In the genomic region with DNA sequence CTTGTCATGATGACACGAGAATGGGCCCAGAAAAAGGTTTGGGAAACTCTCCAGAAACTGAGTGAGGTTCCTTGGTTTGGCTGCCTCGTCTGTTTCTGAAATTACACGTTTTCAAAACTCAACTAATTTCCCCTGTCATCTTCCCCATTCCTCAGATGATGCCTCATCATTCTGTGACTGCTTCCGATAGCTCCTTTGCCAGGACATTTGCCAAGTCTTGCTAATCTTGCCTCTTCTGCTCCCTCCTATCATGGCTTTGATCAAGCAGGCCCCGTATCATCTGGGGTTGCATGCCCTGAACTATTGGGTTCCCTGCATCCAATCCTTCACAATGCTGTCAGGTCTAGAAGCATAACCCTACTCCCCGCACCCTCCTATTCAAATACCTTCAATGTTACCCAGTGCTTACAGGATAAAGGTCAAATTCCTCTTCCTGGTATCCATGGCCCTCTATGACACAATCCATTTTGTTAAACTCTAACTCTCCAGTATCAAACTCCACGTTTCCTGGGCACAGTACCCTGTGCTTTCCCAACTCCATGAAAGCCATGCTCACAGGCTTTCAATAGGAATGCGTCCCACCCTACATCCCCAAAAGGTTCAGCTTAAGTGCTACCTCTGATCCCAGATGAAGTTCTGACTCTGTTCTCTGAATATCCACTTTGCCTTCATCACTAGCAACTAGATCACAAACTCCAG, we compare ENCODE assay signal across 10 cellular contexts. TPM values are rescaled to one million over a fixed set of nuclear protein-coding genes. Genes with fewer than 3 reads are reported as not detected.
A peak's percentile ranks its signal among the peaks of the same experiment; 100 is the strongest.
DNase-seq lines count a peak whose midpoint lies in the region; ATAC-seq, FAIRE-seq and TF ChIP-seq lines count a peak whose summit lies in the region.
"Had no signal": no experiment of that assay in that cellular context is flagged by ENCODE, and none has a peak within 500 bp of the region (broad histone marks: within the 10 kb centered on the region; RNA-seq: fewer than 3 reads in every experiment).

No MANE protein-coding gene starts in this region.

- peak overlapping the region; percentile 95 for H3K27ac ChIP-seq in ACC112 (ENCODE audit: low read depth, low read length)
- no peak overlapping the region for H3K27ac ChIP-seq in MM.1S (ENCODE audit: low read length)
- no peak overlapping the region for H3K27ac ChIP-seq in ascending aorta

- H3F3A ChIP-seq in MM.1S (ENCODE audit: insufficient read depth, low read length), result 0 out of 2 replicates have a peak, but pooled peaks cover 3% of the 10 kb centered on the region

- H3K4me3 ChIP-seq in ACC112 (ENCODE audit: low read depth, low read length) (peak overlapping the region; percentile 2; the same call in 1 of the 2 replicates), bronchial epithelial cell (ENCODE audit: low read depth, low read length) (no peak overlapping the region), MM.1S (ENCODE audit: low read length) (no peak overlapping the region), ascending aorta (no peak overlapping the region)

- H3K27me3 ChIP-seq in ACC112 (ENCODE audit: insufficient read depth, low read length) (no peaks in the 10 kb centered on the region), bronchial epithelial cell (ENCODE audit: control insufficient read depth, insufficient read depth, low read length) (no peaks in the 10 kb centered on the region), MM.1S (replicated peaks; ENCODE audit: insufficient read depth, low read length) (no peaks in the 10 kb centered on the region), ascending aorta (no peaks in the 10 kb centered on the region)

- no peaks in the 10 kb centered on the region for H3K9me3 ChIP-seq in MM.1S (replicated peaks; ENCODE audit: insufficient read depth, low read length)
- no peaks in the 10 kb centered on the region for H3K9me3 ChIP-seq in ascending aorta

- H3K36me3 ChIP-seq in ACC112 (ENCODE audit: insufficient read depth, low read length) (peaks cover 21% of the 10 kb centered on the region; the same call in 1 of the 2 replicates), bronchial epithelial cell (ENCODE audit: control insufficient read depth, insufficient read depth, low read length) (peaks cover 18% of the 10 kb centered on the region), MM.1S (replicated peaks; ENCODE audit: insufficient read depth, low read length) (peaks cover 21% of the 10 kb centered on the region), ascending aorta (peaks cover 57 to 65% of the 10 kb centered on the region in 2 donors)

- DNase-seq in HS-5 (ENCODE audit: low read depth), result peak; percentile 95
- DNase-seq in bronchial epithelial cell (ENCODE audit: low read depth), result peak; percentile 34
- DNase-seq in left lobe of liver (ENCODE audit: low spot score), result peak; percentile 75
- DNase-seq in MM.1S, result no peak
- DNase-seq in activated effector memory CD4-positive, alpha-beta T cell treated with anti-CD3 and anti-CD28 coated beads, Interleukin-2, amount 50 U/mL, for 16 hours, result no peak
- no peak for DNase-seq in ascending aorta (ENCODE audit: low spot score in 2 of 2)
- DNase-seq: effector memory CD8-positive, alpha-beta T cell had no signal

- H3K4me1 ChIP-seq in ACC112 (ENCODE audit: control insufficient read depth, insufficient read depth, low read length, unreplicated experiment) (peaks cover 32% of the 10 kb centered on the region), MM.1S (ENCODE audit: low read length) (no peaks in the 10 kb centered on the region), ascending aorta (no peaks in the 10 kb centered on the region)

- no peaks in the 10 kb centered on the region for H3K9me2 ChIP-seq in MM.1S (replicated peaks; ENCODE audit: insufficient read depth, low read length)

- no peak overlapping the region for H3K4me2 ChIP-seq in MM.1S (ENCODE audit: low read depth, low read length)

- peak; percentile 7 for FAIRE-seq in bronchial epithelial cell (lab: Jason Lieb, UNC)
- FAIRE-seq: D721Med had no signal

- no peaks in the 10 kb centered on the region for H3K79me2 ChIP-seq in ACC112 (ENCODE audit: control insufficient read depth, insufficient read depth, low read length, unreplicated experiment)
- H3K79me2 ChIP-seq in MM.1S (ENCODE audit: low read length), result peaks cover 6% of the 10 kb centered on the region

- TF ChIP-seq CTCF in bronchial epithelial cell (IDR thresholded peaks at IDR 0.05; ENCODE audit: insufficient read depth, low read length, severe bottlenecking), result no peak
- no peak for TF ChIP-seq CTCF in MM.1S (IDR thresholded peaks at IDR 0.05; ENCODE audit: low read length)
- no peak for TF ChIP-seq CTCF in ascending aorta (IDR thresholded peaks at IDR 0.05)

- H2AFZ ChIP-seq in ACC112 (ENCODE audit: low read length, unreplicated experiment) (no peak overlapping the region), MM.1S (ENCODE audit: low read length) (no peak overlapping the region)

- intact Hi-C loops in ascending aorta (cut with DNase I), result no loop called here

- ATAC-seq in left lobe of liver, result peak; percentile 76
- ATAC-seq in GM18909 (IDR thresholded peaks at IDR 0.05; ENCODE audit: poor library complexity, unreplicated experiment), result no peak
- ATAC-seq: effector memory CD8-positive, alpha-beta T cell had no signal

- no peak overlapping the region for H3K9ac ChIP-seq in MM.1S (ENCODE audit: low read length)

- H4K20me1 ChIP-seq in MM.1S (ENCODE audit: insufficient read depth, low read length), result no peaks in the 10 kb centered on the region

RNA-seq across cellular contexts. Expression of gene TMEM200B, which starts 22.2 kb away (rescaled TPM):
- total RNA-seq in bronchial epithelial cell, result 0.77 and 1.1 TPM in 2 replicates
- 2.0 TPM for total RNA-seq in left lobe of liver
- total RNA-seq in ascending aorta, result 18.5 TPM

RNA-seq across cellular contexts. Expression of gene SRSF4, which starts 35.8 kb away (rescaled TPM):
- total RNA-seq in bronchial epithelial cell (34.5 and 40.1 TPM in 2 replicates), left lobe of liver (33.0 TPM), ascending aorta (49.1 TPM)

Comparison
In these comparisons a context has a peak if more than half of its experiments do, and no peak if none do; other contexts are left out.
1. DNase-seq: peak in HS-5 (single experiment), bronchial epithelial cell (single experiment) and left lobe of liver (single experiment); none in MM.1S (single experiment), activated effector memory CD4-positive, alpha-beta T cell treated with anti-CD3 and anti-CD28 coated beads, Interleukin-2, amount 50 U/mL, for 16 hours (single experiment) and ascending aorta (0 of 2).